Comparison of ENCODE assay signal across 13 cellular contexts in the genomic region with DNA sequence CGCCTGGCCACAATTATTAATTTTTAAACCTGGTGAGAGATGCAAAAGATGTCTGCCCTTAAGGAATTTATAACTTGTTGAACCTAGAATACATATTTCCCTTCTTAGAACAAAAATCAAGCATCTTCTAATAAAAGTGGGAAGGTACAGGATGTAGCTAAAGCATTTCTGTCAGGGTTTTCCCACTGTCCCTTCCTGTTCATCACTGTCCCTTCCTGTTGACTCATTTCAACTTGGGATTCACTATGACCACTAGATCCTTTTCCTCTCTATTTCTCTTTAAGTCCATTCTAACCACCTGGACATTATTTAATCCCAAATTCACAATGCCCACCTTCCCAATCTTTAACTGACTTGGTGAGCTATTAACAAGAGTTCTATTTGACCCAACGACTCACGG.
"Had no signal": no experiment of that assay in that cellular context is flagged by ENCODE, and none has a peak within 500 bp of the region (broad histone marks: within the 10 kb centered on the region; RNA-seq: fewer than 3 reads in every experiment).

No MANE protein-coding gene starts in this region.

- H3K27ac ChIP-seq: body of pancreas, foreskin keratinocyte had no signal

- H3K4me1 ChIP-seq: foreskin keratinocyte had no signal

- ATAC-seq: activated CD4-positive, CD25-positive, alpha-beta regulatory T cell treated with anti-CD3 and anti-CD28 coated beads, Interleukin-2, amount 50 U/mL, for 24 hours; body of pancreas; foreskin keratinocyte; stimulated activated memory B cell treated with anti-CD40 and anti-IgM and Interleukin-4, amounts not matched to agents 10 μg/mL and 1 μg/mL and 100 μg/mL, for 72 hours had no signal

- H3K9me3 ChIP-seq: body of pancreas, spleen had no signal

- DNase-seq: activated CD4-positive, alpha-beta T cell treated with anti-CD3 and anti-CD28 coated beads, Interleukin-2, amount 50 U/mL, for 4 hours; activated T-cell treated with anti-CD3 and anti-CD28 coated beads, Interleukin-2, amount 50 U/mL, for 1 hour; amniotic stem cell; body of pancreas; foreskin keratinocyte; hippocampal formation; naive B cell; spleen; stimulated activated CD4-positive, alpha-beta T cell treated with anti-CD3 and anti-CD28 coated beads, Interleukin-1b, Interleukin-23, amount 100 ng/mL, for 48 hours; substantia nigra had no signal

- H3K27me3 ChIP-seq: body of pancreas, foreskin keratinocyte, spleen had no signal

- H3K4me3 ChIP-seq: body of pancreas, lung, spleen had no signal
